Comparison of ENCODE assay signal across 8 cellular contexts in the genomic region with DNA sequence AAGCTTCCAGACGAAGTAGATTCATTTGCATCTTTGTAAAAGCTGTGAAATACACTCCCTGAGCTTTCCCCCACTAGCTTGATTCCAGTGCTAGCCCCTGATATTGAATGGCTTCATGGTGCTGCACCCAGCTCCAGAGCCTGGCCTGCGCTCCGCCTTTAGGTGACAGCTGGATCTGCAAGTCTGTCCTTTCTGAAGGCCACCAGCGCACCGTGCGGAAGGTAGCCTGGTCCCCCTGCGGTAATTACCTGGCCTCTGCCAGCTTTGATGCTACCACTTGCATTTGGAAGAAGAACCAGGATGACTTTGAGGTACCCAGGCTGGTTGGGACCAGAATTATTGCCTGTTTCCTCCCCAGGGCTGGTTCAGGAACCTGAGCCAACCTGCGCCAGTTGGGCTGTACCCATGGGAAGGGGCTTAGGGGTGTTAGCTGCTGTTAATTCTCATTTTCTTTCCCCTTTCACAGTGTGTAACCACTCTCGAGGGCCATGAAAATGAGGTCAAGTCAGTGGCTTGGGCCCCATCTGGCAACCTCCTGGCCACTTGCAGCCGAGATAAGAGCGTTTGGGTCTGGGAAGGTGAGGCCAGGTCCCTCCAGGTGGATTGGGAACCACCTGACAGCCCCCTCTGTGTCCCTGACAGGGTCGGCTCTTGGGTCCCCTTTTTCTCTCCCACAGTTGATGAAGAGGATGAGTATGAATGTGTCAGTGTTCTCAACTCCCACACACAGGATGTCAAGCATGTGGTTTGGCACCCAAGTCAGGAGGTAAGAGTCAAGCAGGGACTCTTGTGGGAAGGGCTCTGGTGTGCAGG. TPM values are rescaled to one million over a fixed set of nuclear protein-coding genes. Genes with fewer than 3 reads are reported as not detected.
DNase-seq lines count a peak whose midpoint lies in the region; ATAC-seq and TF ChIP-seq lines count a peak whose summit lies in the region.

No MANE protein-coding gene starts in this region.

- ATAC-seq in activated naive CD4-positive, alpha-beta T cell treated with anti-CD3 and anti-CD28 coated beads, Interleukin-2, amount 50 U/mL, for 72 hours, result peak; percentile 30 to 44

- TF ChIP-seq CTCF in BE2C (IDR thresholded peaks at IDR 0.05; ENCODE audit: low read depth, low read length), result peak; percentile 31
- TF ChIP-seq CTCF in H9 (conservative IDR thresholded peaks at IDR 0.05), result peak; percentile 56
- TF ChIP-seq CTCF in kidney epithelial cell (IDR thresholded peaks at IDR 0.05; ENCODE audit: insufficient read depth, low read length, poor library complexity, severe bottlenecking), result peak; percentile 52

- no peak overlapping the region for H2AFZ ChIP-seq in H9 (ENCODE audit: low read length)

- H2BK20ac ChIP-seq in H9 (ENCODE audit: low read depth, low read length, poor library complexity, severe bottlenecking), result no peak overlapping the region

- no peak overlapping the region for H2AK5ac ChIP-seq in H9 (ENCODE audit: insufficient read length, low read length)

- no peak overlapping the region for H3K23ac ChIP-seq in H9 (ENCODE audit: insufficient read length, low read depth, low read length)

- DNase-seq in BE2C (peak; percentile 51), H9 (peak; percentile 51), RPMI7951 (ENCODE audit: low read depth) (peak; percentile 43), kidney epithelial cell (ENCODE audit: low read depth) (no peak), HPDE6-E6E7 (ENCODE audit: extremely low spot score) (no peak), NCI-H128 (lab: John Stamatoyannopoulos, UW; ENCODE audit: unreplicated experiment) (no peak)
- DNase-seq in activated naive CD4-positive, alpha-beta T cell treated with anti-CD3 and anti-CD28 coated beads, Interleukin-2, amount 50 U/mL, for 72 hours (ENCODE audit: low spot score in 2 of 2), result peak; percentile 63 to 66
- DNase-seq in stimulated activated CD8-positive, alpha-beta memory T cell treated with anti-CD3 and anti-CD28 coated beads, Interleukin-4, amount 100 ng/mL, for 48 hours, result peak; percentile 73

- H4K91ac ChIP-seq in H9 (ENCODE audit: insufficient read length, low read depth, low read length), result no peak overlapping the region

- no peaks in the 10 kb centered on the region; the same call in 1 of the 2 replicates for H3K79me2 ChIP-seq in H9 (ENCODE audit: insufficient read depth, low read length)

- H3K23me2 ChIP-seq in H9 (ENCODE audit: insufficient read length, low read depth, low read length, poor library complexity, severe bottlenecking), result peaks cover 5% of the 10 kb centered on the region

- H3K27me3 ChIP-seq in BE2C, result no peaks in the 10 kb centered on the region
- H3K27me3 ChIP-seq in H9 (ENCODE audit: insufficient read depth, low read length), result no peaks in the 10 kb centered on the region
- no peaks in the 10 kb centered on the region for H3K27me3 ChIP-seq in kidney epithelial cell (ENCODE audit: control insufficient read depth, insufficient read depth, low read length)

- H3K9me3 ChIP-seq in BE2C (no peaks in the 10 kb centered on the region), H9 (ENCODE audit: control insufficient read depth, low read depth, low read length) (no peaks in the 10 kb centered on the region)

- H3K14ac ChIP-seq in H9 (ENCODE audit: insufficient read depth, low read length), result no peak overlapping the region

- no peak overlapping the region for H2BK12ac ChIP-seq in H9 (ENCODE audit: insufficient read length, low read depth, low read length)

- no peak overlapping the region for H3K27ac Mint-ChIP-seq in H9
- H3K27ac Mint-ChIP-seq in activated naive CD4-positive, alpha-beta T cell treated with anti-CD3 and anti-CD28 coated beads, Interleukin-2, amount 50 U/mL, for 72 hours, result peak overlapping the region; percentile 77 to 97

- H3T11ph ChIP-seq in H9 (ENCODE audit: low read length), result no peak overlapping the region

- peak overlapping the region; percentile 97 to 99 for H3K4me3 Mint-ChIP-seq in H9

- no peak overlapping the region for H3K18ac ChIP-seq in H9 (ENCODE audit: insufficient read length, low read depth, low read length)

- H3K4ac ChIP-seq in H9 (ENCODE audit: low read depth, low read length), result no peak overlapping the region

- WGBS in H9 (ENCODE audit: extremely low coverage, insufficient read length, low lambda C conversion rate), result no CpG with 5 or more reads among the region's 12 CpGs

- no peak overlapping the region for H2BK5ac ChIP-seq in H9 (ENCODE audit: insufficient read length, low read length)

- H3K36me3 Mint-ChIP-seq in H9 (ENCODE audit: insufficient read depth in 1 of 3, low read depth in 3 of 3), result peaks cover 17 to 37% (median 37%) of the 10 kb centered on the region in 3 experiments; a peak in 6 of 7 replicates
- peaks cover 24 to 33% of the 10 kb centered on the region in 2 donors for H3K36me3 Mint-ChIP-seq in activated naive CD4-positive, alpha-beta T cell treated with anti-CD3 and anti-CD28 coated beads, Interleukin-2, amount 50 U/mL, for 72 hours

- no peak overlapping the region for H3K9ac ChIP-seq in H9 (ENCODE audit: extremely low read depth, insufficient read length, low read length)

- H3K27ac ChIP-seq in H9 (ENCODE audit: insufficient read length, low read depth, low read length), result no peak overlapping the region

- peaks cover 12% of the 10 kb centered on the region for H3K36me3 ChIP-seq in BE2C
- peaks cover 2% of the 10 kb centered on the region for H3K36me3 ChIP-seq in kidney epithelial cell (ENCODE audit: control insufficient read depth, insufficient read depth, low read length)

- H3K79me1 ChIP-seq in H9 (ENCODE audit: insufficient read depth, low read depth, low read length, poor library complexity, severe bottlenecking), result peaks cover 5% of the 10 kb centered on the region

- no peak overlapping the region for H2BK120ac ChIP-seq in H9 (ENCODE audit: low read depth, low read length, poor library complexity, severe bottlenecking)

- peak overlapping the region; percentile 74 for H3K4me2 ChIP-seq in H9 (ENCODE audit: insufficient read depth, insufficient read length, low read length)

- no peaks in the 10 kb centered on the region for H4K20me1 ChIP-seq in H9 (ENCODE audit: control insufficient read depth, insufficient read depth, insufficient read length)

- no peak overlapping the region for H2BK15ac ChIP-seq in H9 (ENCODE audit: low read depth, low read length)

- no peak overlapping the region for H4K8ac ChIP-seq in H9 (replicated peaks; ENCODE audit: insufficient read length, low read depth, low read length)

- H3K4me1 Mint-ChIP-seq in H9, result peaks cover 15 to 19% of the 10 kb centered on the region in 2 experiments

- H4K5ac ChIP-seq in H9 (ENCODE audit: insufficient read length, low read depth, low read length), result no peak overlapping the region

- no peak overlapping the region for H3K56ac ChIP-seq in H9 (ENCODE audit: insufficient read length, low read depth, low read length)

- H3K27me3 Mint-ChIP-seq in H9 (ENCODE audit: low read depth), result no peaks in the 10 kb centered on the region

- H3K4me1 ChIP-seq in BE2C (no peaks in the 10 kb centered on the region), H9 (ENCODE audit: insufficient read depth, low read length) (no peaks in the 10 kb centered on the region)

- no peaks in the 10 kb centered on the region for H3K9me3 Mint-ChIP-seq in H9
- H3K9me3 Mint-ChIP-seq in activated naive CD4-positive, alpha-beta T cell treated with anti-CD3 and anti-CD28 coated beads, Interleukin-2, amount 50 U/mL, for 72 hours, result no peaks in the 10 kb centered on the region

- peak overlapping the region; percentile 91 for H3K4me3 ChIP-seq in BE2C (ENCODE audit: low read depth, low read length)
- peak overlapping the region; percentile 91 for H3K4me3 ChIP-seq in kidney epithelial cell (ENCODE audit: low read depth, low read length)

RNA-seq across cellular contexts. Expression of gene CIAO1, which starts 1.3 kb away (rescaled TPM):
- polyA plus RNA-seq in BE2C (2012; ENCODE audit: insufficient read depth, insufficient read length, low read depth), result 73.9 TPM
- total RNA-seq in H9 (2021) (67.6 and 71.9 TPM in 2 replicates), kidney epithelial cell (73.7 and 114 TPM in 2 replicates)
- total RNA-seq in RPMI7951 (2014; rRNA removed; shearing (Covaris generic)), result 116 and 147 TPM in 2 replicates
- total RNA-seq in activated naive CD4-positive, alpha-beta T cell treated with anti-CD3 and anti-CD28 coated beads, Interleukin-2, amount 50 U/mL, for 72 hours, result 10 to 100 TPM; 71.5 to 82.9 TPM

RNA-seq across cellular contexts. Expression of gene TMEM127, which starts 1.6 kb away (rescaled TPM):
- 16.8 TPM for polyA plus RNA-seq in BE2C (2012; ENCODE audit: insufficient read depth, insufficient read length, low read depth)
- total RNA-seq in H9 (2021) (30.1 and 33.9 TPM in 2 replicates), kidney epithelial cell (54.9 and 63.5 TPM in 2 replicates)
- total RNA-seq in RPMI7951 (2014; rRNA removed; shearing (Covaris generic)), result 21.3 and 23.5 TPM in 2 replicates
- 10 to 100 TPM; 16.5 to 17.6 TPM for total RNA-seq in activated naive CD4-positive, alpha-beta T cell treated with anti-CD3 and anti-CD28 coated beads, Interleukin-2, amount 50 U/mL, for 72 hours

RNA-seq across cellular contexts. Expression of gene SNRNP200, which starts 38.0 kb away (rescaled TPM):
- 297 TPM for polyA plus RNA-seq in BE2C (2012; ENCODE audit: insufficient read depth, insufficient read length, low read depth)
- 215 and 218 TPM in 2 replicates for total RNA-seq in H9 (2021)
- total RNA-seq in RPMI7951 (2014; rRNA removed; shearing (Covaris generic)), result 46.1 and 49.3 TPM in 2 replicates
- 100 to 1,000 TPM; 187 to 193 TPM for total RNA-seq in activated naive CD4-positive, alpha-beta T cell treated with anti-CD3 and anti-CD28 coated beads, Interleukin-2, amount 50 U/mL, for 72 hours
- total RNA-seq in kidney epithelial cell, result 104 and 124 TPM in 2 replicates

RNA-seq across cellular contexts. Expression of gene ITPRIPL1, which starts 57.8 kb away (rescaled TPM):
- polyA plus RNA-seq in BE2C (2012; ENCODE audit: insufficient read depth, insufficient read length, low read depth), result 10.0 TPM
- 16.1 and 16.3 TPM in 2 replicates for total RNA-seq in H9 (2021)
- 14.5 and 15.9 TPM in 2 replicates for total RNA-seq in RPMI7951 (2014; rRNA removed; shearing (Covaris generic))
- 10 to 100 TPM; 15.5 to 28.2 TPM for total RNA-seq in activated naive CD4-positive, alpha-beta T cell treated with anti-CD3 and anti-CD28 coated beads, Interleukin-2, amount 50 U/mL, for 72 hours
- 5.1 and 5.5 TPM in 2 replicates for total RNA-seq in kidney epithelial cell

RNA-seq across cellular contexts. Expression of gene STARD7, which starts 58.7 kb away (rescaled TPM):
- polyA plus RNA-seq in BE2C (2012; ENCODE audit: insufficient read depth, insufficient read length, low read depth), result 63.0 TPM
- 212 and 220 TPM in 2 replicates for total RNA-seq in H9 (2021)
- total RNA-seq in RPMI7951 (2014; rRNA removed; shearing (Covaris generic)), result 131 and 142 TPM in 2 replicates
- total RNA-seq in activated naive CD4-positive, alpha-beta T cell treated with anti-CD3 and anti-CD28 coated beads, Interleukin-2, amount 50 U/mL, for 72 hours, result 100 to 1,000 TPM in 1 of 2 donors, 10 to 100 TPM in 1; 82.9 to 159 TPM
- 96.1 and 104 TPM in 2 replicates for total RNA-seq in kidney epithelial cell

Comparison
In these comparisons a context has a peak if more than half of its experiments do, and no peak if none do; other contexts are left out.
1. DNase-seq: peak in BE2C (single experiment), H9 (single experiment), RPMI7951 (single experiment), activated naive CD4-positive, alpha-beta T cell treated with anti-CD3 and anti-CD28 coated beads, Interleukin-2, amount 50 U/mL, for 72 hours (2 of 2) and stimulated activated CD8-positive, alpha-beta memory T cell treated with anti-CD3 and anti-CD28 coated beads, Interleukin-4, amount 100 ng/mL, for 48 hours (single experiment); none in kidney epithelial cell (single experiment), HPDE6-E6E7 (single experiment) and NCI-H128 (single experiment).
2. H3K27ac Mint-ChIP-seq: peak in activated naive CD4-positive, alpha-beta T cell treated with anti-CD3 and anti-CD28 coated beads, Interleukin-2, amount 50 U/mL, for 72 hours (2 of 2); none in H9 (0 of 3).
3. Peak in every context shown above with its lines, with median percentiles within 50 percentile points of each other: CTCF ChIP-seq.